In the genomic region with DNA sequence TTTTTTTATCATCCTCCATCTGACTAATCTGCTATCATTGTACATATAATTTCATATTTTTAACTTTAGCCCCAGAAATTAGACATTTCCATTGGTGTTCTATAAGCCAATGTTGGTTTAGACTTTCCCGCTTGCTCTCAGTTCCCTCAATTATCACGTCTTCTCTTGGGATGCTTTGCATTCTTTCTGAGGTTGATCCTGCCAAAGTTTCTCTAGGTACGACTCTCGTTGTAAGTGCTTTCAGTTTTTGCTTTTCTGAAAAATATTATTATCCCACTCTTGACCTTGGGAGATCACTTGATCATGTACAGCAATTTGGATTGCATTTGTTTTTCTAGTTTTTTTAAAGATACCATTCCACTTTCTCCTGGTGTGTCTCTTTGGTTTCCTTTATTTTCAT, we compare ENCODE assay signal across 27 cellular contexts.
"Had no signal": no experiment of that assay in that cellular context is flagged by ENCODE, and none has a peak within 500 bp of the region (broad histone marks: within the 10 kb centered on the region; RNA-seq: fewer than 3 reads in every experiment).

No MANE protein-coding gene starts in this region.

- H3K27ac Mint-ChIP-seq: naive thymus-derived CD8-positive, alpha-beta T cell; natural killer cell treated with Interleukin-12 subunit alpha and Interleukin-12 subunit beta and Interleukin-15 and Interleukin-18, amount 100 ng/mL, for 72 hours; nephron progenitor cell; stimulated activated effector memory CD8-positive, alpha-beta T cell treated with anti-CD3 and anti-CD28 coated beads, Interleukin-12 subunit alpha, Interleukin-12 subunit beta, amount 100 ng/mL, for 72 hours; stimulated activated naive B cell treated with anti-CD40 and anti-IgM and Interleukin-4, amounts not matched to agents 10 μg/mL and 1 μg/mL and 100 μg/mL, for 72 hours; stimulated activated naive CD8-positive, alpha-beta T cell treated with anti-CD3 and anti-CD28 coated beads, Interleukin-15, Interleukin-2, amounts not matched to agents 100 ng/mL and 50 ng/mL, for 24 hours had no signal

- H3K4me3 ChIP-seq: pancreas, prostate gland, right lobe of liver, sigmoid colon, stomach, thoracic aorta, thyroid gland, tibial nerve, upper lobe of left lung, uterus had no signal

- H3K9me3 ChIP-seq: neutrophil, pancreas, prostate gland, right lobe of liver, sigmoid colon, stomach, thoracic aorta, thyroid gland, tibial nerve, upper lobe of left lung, uterus had no signal

- FAIRE-seq: pancreas, small intestine had no signal

- H3K27me3 ChIP-seq: neutrophil, pancreas, right lobe of liver, sigmoid colon, stomach, thyroid gland, tibial nerve, upper lobe of left lung, uterus had no signal

- DNase-seq: naive thymus-derived CD8-positive, alpha-beta T cell; nephron progenitor cell; nucleus accumbens; pancreas; retina; right cardiac atrium; right lobe of liver; sigmoid colon; small intestine; stimulated activated CD4-positive, alpha-beta T cell treated with anti-CD3 and anti-CD28 coated beads, Interleukin-15, amount 100 ng/mL, for 24 hours; stimulated activated CD4-positive, alpha-beta T cell treated with anti-CD3 and anti-CD28 coated beads, Interleukin-2, amount 100 ng/mL, for 24 hours; stimulated activated CD4-positive, alpha-beta T cell treated with anti-CD3 and anti-CD28 coated beads, Interleukin-2, amount 100 ng/mL, for 48 hours; stimulated activated CD4-positive, alpha-beta T cell treated with anti-CD3 and anti-CD28 coated beads, Interleukin-4, amount 100 ng/mL, for 24 hours; stimulated activated naive B cell treated with anti-CD40 and anti-IgM and Interleukin-4, amounts not matched to agents 10 μg/mL and 1 μg/mL and 100 μg/mL, for 72 hours; stimulated activated naive CD4-positive, alpha-beta T cell treated with Interleukin-2 at 50 U/mL for 16 hours; stomach; thyroid gland; upper lobe of left lung; uterus had no signal

- H3K27ac ChIP-seq: neutrophil, pancreas, prostate gland, right lobe of liver, sigmoid colon, stomach, thoracic aorta, thyroid gland, tibial nerve, upper lobe of left lung, uterus had no signal

- H3K9me3 Mint-ChIP-seq: nephron progenitor cell; stimulated activated effector memory CD8-positive, alpha-beta T cell treated with anti-CD3 and anti-CD28 coated beads, Interleukin-12 subunit alpha, Interleukin-12 subunit beta, amount 100 ng/mL, for 72 hours; stimulated activated naive B cell treated with anti-CD40 and anti-IgM and Interleukin-4, amounts not matched to agents 10 μg/mL and 1 μg/mL and 100 μg/mL, for 72 hours; stimulated activated naive CD8-positive, alpha-beta T cell treated with anti-CD3 and anti-CD28 coated beads, Interleukin-15, Interleukin-2, amounts not matched to agents 100 ng/mL and 50 ng/mL, for 24 hours had no signal

- H3K36me3 ChIP-seq: neutrophil, pancreas, prostate gland, right lobe of liver, sigmoid colon, stomach, thoracic aorta, thyroid gland, tibial nerve, upper lobe of left lung, uterus had no signal

- H3K4me1 Mint-ChIP-seq: nephron progenitor cell; neural crest cell; stimulated activated effector memory CD8-positive, alpha-beta T cell treated with anti-CD3 and anti-CD28 coated beads, Interleukin-12 subunit alpha, Interleukin-12 subunit beta, amount 100 ng/mL, for 72 hours; stimulated activated naive B cell treated with anti-CD40 and anti-IgM and Interleukin-4, amounts not matched to agents 10 μg/mL and 1 μg/mL and 100 μg/mL, for 72 hours had no signal

- H3K4me3 Mint-ChIP-seq: naive thymus-derived CD8-positive, alpha-beta T cell; natural killer cell treated with Interleukin-12 subunit alpha and Interleukin-12 subunit beta and Interleukin-15 and Interleukin-18, amount 100 ng/mL, for 72 hours; nephron progenitor cell; neural crest cell; stimulated activated effector memory CD8-positive, alpha-beta T cell treated with anti-CD3 and anti-CD28 coated beads, Interleukin-12 subunit alpha, Interleukin-12 subunit beta, amount 100 ng/mL, for 72 hours; stimulated activated naive B cell treated with anti-CD40 and anti-IgM and Interleukin-4, amounts not matched to agents 10 μg/mL and 1 μg/mL and 100 μg/mL, for 72 hours; stimulated activated naive CD8-positive, alpha-beta T cell treated with anti-CD3 and anti-CD28 coated beads, Interleukin-15, Interleukin-2, amounts not matched to agents 100 ng/mL and 50 ng/mL, for 24 hours had no signal

- H3K36me3 Mint-ChIP-seq: naive thymus-derived CD8-positive, alpha-beta T cell; natural killer cell treated with Interleukin-12 subunit alpha and Interleukin-12 subunit beta and Interleukin-15 and Interleukin-18, amount 100 ng/mL, for 72 hours; stimulated activated effector memory CD8-positive, alpha-beta T cell treated with anti-CD3 and anti-CD28 coated beads, Interleukin-12 subunit alpha, Interleukin-12 subunit beta, amount 100 ng/mL, for 72 hours; stimulated activated naive B cell treated with anti-CD40 and anti-IgM and Interleukin-4, amounts not matched to agents 10 μg/mL and 1 μg/mL and 100 μg/mL, for 72 hours had no signal

- H3K4me1 ChIP-seq: pancreas, prostate gland, right lobe of liver, sigmoid colon, stomach, thyroid gland, tibial nerve, upper lobe of left lung, uterus had no signal
